15 cellular contexts compared by ENCODE assay signal in genomic region chr6:57265755-57266221, GRCh38. TPM values are rescaled to one million over a fixed set of nuclear protein-coding genes. Genes with fewer than 3 reads are reported as not detected.
A peak's percentile ranks its signal among the peaks of the same experiment; 100 is the strongest.
DNase-seq lines count a peak whose midpoint lies in the region; TF ChIP-seq lines count a peak whose summit lies in the region.
"Had no signal": no experiment of that assay in that cellular context is flagged by ENCODE, and none has a peak within 500 bp of the region (broad histone marks: within the 10 kb centered on the region; RNA-seq: fewer than 3 reads in every experiment).

No MANE protein-coding gene starts in this region.

- H3K27me3 ChIP-seq in GM23248 (replicated peaks; ENCODE audit: insufficient read depth) (no peaks in the 10 kb centered on the region), SJSA1 (replicated peaks) (no peaks in the 10 kb centered on the region), rectal smooth muscle tissue (ENCODE audit: control insufficient read depth, insufficient read depth, low read length) (no peaks in the 10 kb centered on the region)

- peak overlapping the region; percentile 59 for H3K9ac ChIP-seq in GM23248
- H3K9ac ChIP-seq in rectal smooth muscle tissue (ENCODE audit: low read length): no peak overlapping the region

- DNase-seq in GM23248 (peak; percentile 72), SJSA1 (ENCODE audit: low read depth in 1 of 2, low spot score in 2 of 2) (peak in 1 of 2 experiments; percentile 81), epithelial cell of esophagus (ENCODE audit: low read depth) (peak; percentile 18), GM19238 (ENCODE audit: insufficient read length, low spot score) (no peak), SW480 (ENCODE audit: low spot score) (no peak), NCI-H1436 (lab: John Stamatoyannopoulos, UW) (no peak)
- no peak for DNase-seq in activated CD4-positive, alpha-beta T cell treated with anti-CD3 and anti-CD28 coated beads, Interleukin-2, amount 50 U/mL, for 4 hours
- DNase-seq: activated B cell treated with CpG ODN at 0.5 μM for 24 hours; CD8-positive, alpha-beta T cell; hippocampal formation; mesendoderm; posterior cingulate gyrus; Right ventricle myocardium superior; stimulated activated CD4-positive, alpha-beta T cell treated with anti-CD3 and anti-CD28 coated beads, Interleukin-4, amount 100 ng/mL, for 24 hours had no signal

- H3K9me3 ChIP-seq in GM23248 (ENCODE audit: low read depth): no peaks in the 10 kb centered on the region
- H3K9me3 ChIP-seq in SJSA1 (replicated peaks): no peaks in the 10 kb centered on the region

- TF ChIP-seq CTCF in epithelial cell of esophagus (IDR thresholded peaks at IDR 0.05; ENCODE audit: insufficient read depth, low read depth, low read length, missing control alignments): no peak

- WGBS in GM23248 (ENCODE audit: low coverage in 1 of 2, low lambda C conversion rate in 2 of 2, missing lambda C conversion rate in 2 of 2), 2 experiments: 0% methylated on average over 1 of the region's 1 CpG

- 0 out of 2 replicates have a peak, but pooled peaks cover 7% of the 10 kb centered on the region for H3K79me2 ChIP-seq in GM23248 (ENCODE audit: insufficient read depth)

- H3K27ac ChIP-seq in GM23248: peak overlapping the region; percentile 81
- H3K27ac ChIP-seq in SJSA1: peak overlapping the region; percentile 56
- H3K27ac ChIP-seq in rectal smooth muscle tissue (ENCODE audit: low read depth, low read length): peak overlapping the region; percentile 95

- no peaks in the 10 kb centered on the region for H3K9me2 ChIP-seq in GM23248 (ENCODE audit: insufficient read depth)

- H3K4me1 ChIP-seq in GM23248 (ENCODE audit: insufficient read depth): peaks cover 71% of the 10 kb centered on the region
- peaks cover 57% of the 10 kb centered on the region for H3K4me1 ChIP-seq in SJSA1 (replicated peaks)
- peaks cover 56% of the 10 kb centered on the region for H3K4me1 ChIP-seq in rectal smooth muscle tissue (ENCODE audit: control insufficient read depth, insufficient read depth, low read length)

- peaks cover 67% of the 10 kb centered on the region for H3F3A ChIP-seq in GM23248 (ENCODE audit: insufficient read depth)

- no peaks in the 10 kb centered on the region for H4K20me1 ChIP-seq in GM23248 (ENCODE audit: insufficient read depth)

- H3K4me2 ChIP-seq in GM23248 (ENCODE audit: unreplicated experiment): peak overlapping the region; percentile 77

- in situ Hi-C loops in GM23248 (cut with MboI): no loop called here

- H3K36me3 ChIP-seq in GM23248 (ENCODE audit: low read depth) (no peaks in the 10 kb centered on the region), SJSA1 (no peaks in the 10 kb centered on the region), rectal smooth muscle tissue (ENCODE audit: control insufficient read depth, insufficient read depth, low read length) (no peaks in the 10 kb centered on the region)

- peak overlapping the region; percentile 53 for H3K4me3 ChIP-seq in GM23248
- H3K4me3 ChIP-seq in SJSA1: no peak overlapping the region
- H3K4me3 ChIP-seq in epithelial cell of esophagus (ENCODE audit: low read length): no peak overlapping the region
- no peak overlapping the region for H3K4me3 ChIP-seq in rectal smooth muscle tissue (ENCODE audit: low read length)

- H2AFZ ChIP-seq in GM23248: peak overlapping the region; percentile 18; the same call in 1 of the 2 replicates

RNA-seq across cellular contexts. Expression of gene RAB23, which starts 43.7 kb away (rescaled TPM):
- 78.6 and 81.7 TPM in 2 replicates for total RNA-seq in GM23248 (2014; rRNA removed; shearing (Covaris generic))
- 46.9 and 49.1 TPM in 2 replicates for polyA plus RNA-seq in GM23248 (2016; fragmentation: Nextera tagmentation; extraction: Ambion mirVana)
- 77.8 and 94.3 TPM in 2 replicates for total RNA-seq in SJSA1 (2014; rRNA removed; shearing (Covaris generic))

RNA-seq across cellular contexts. Expression of gene PRIM2, which starts 51.6 kb away (rescaled TPM):
- 51.2 and 61.3 TPM in 2 replicates for total RNA-seq in GM23248 (2014; rRNA removed; shearing (Covaris generic))
- 27.9 and 30.6 TPM in 2 replicates for polyA plus RNA-seq in GM23248 (2016; fragmentation: Nextera tagmentation; extraction: Ambion mirVana)
- total RNA-seq in SJSA1 (2014; rRNA removed; shearing (Covaris generic)): 42.2 and 58.0 TPM in 2 replicates

Comparison
In these comparisons a context has a peak if more than half of its experiments do, and no peak if none do; other contexts are left out.
1. DNase-seq: peak in GM23248 (single experiment) and epithelial cell of esophagus (single experiment); none in GM19238 (single experiment), SW480 (single experiment), NCI-H1436 (single experiment) and activated CD4-positive, alpha-beta T cell treated with anti-CD3 and anti-CD28 coated beads, Interleukin-2, amount 50 U/mL, for 4 hours (0 of 2).
2. Peak in every context shown above with its lines, with median percentiles within 50 percentile points of each other: H3K27ac ChIP-seq.